15 cellular contexts compared by ENCODE assay signal in the genomic region with DNA sequence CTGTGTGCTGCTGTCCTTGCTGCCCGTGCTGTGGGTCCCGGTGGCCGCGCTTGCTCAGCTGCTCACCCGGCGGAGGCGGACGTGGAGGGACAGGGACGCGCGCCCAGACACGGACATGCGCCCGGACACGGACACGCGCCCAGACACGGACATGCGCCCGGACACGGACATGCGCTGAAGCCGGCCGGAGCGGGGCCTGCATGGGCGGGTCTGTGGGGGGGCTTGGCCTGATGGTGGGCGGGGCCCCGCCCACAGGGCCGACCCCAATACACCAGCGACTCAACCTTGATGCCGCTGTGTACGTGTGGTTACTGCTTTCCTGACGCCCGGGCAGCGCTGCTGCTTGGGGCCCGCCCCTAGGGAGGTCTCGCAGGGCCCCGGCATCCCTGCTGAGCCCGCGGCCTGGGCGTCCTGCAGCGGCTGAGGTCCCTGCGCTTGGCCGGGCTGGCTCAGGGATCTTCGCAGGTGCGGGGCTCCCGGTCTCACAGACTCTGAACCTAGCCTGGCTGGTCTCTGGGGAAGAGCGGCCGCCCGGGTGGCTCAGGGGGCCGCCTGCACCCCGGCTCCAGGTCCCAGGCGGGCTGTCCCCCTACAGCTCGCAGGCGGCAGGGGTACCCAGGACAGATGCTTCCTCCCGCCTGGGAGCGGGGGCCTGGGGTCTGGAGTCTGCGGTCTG. TPM values are rescaled to one million over a fixed set of nuclear protein-coding genes. Genes with fewer than 3 reads are reported as not detected.
DNase-seq lines count a peak whose midpoint lies in the region; FAIRE-seq and TF ChIP-seq lines count a peak whose summit lies in the region.
"Had no signal": no experiment of that assay in that cellular context is flagged by ENCODE, and none has a peak within 500 bp of the region (broad histone marks: within the 10 kb centered on the region; RNA-seq: fewer than 3 reads in every experiment).

No MANE protein-coding gene starts in this region.

- H3K4me3 ChIP-seq in BLaER1 treated with 17β-estradiol and CSF1 and Interleukin-3, amounts not matched to agents 10 nM and 100 nM, result peak overlapping the region in 1 of 10 experiments; percentile 5; a peak in 1 of 20 replicates
- H3K4me3 ChIP-seq in neuronal stem cell (ENCODE audit: low read length in 2 of 2), result no peak overlapping the region
- H3K4me3 ChIP-seq in small intestine (ENCODE audit: low read depth in 1 of 2, low read length in 2 of 2), result no peak overlapping the region
- H3K4me3 ChIP-seq: MG63 had no signal

- peaks cover 0 to 18% (median 10%) of the 10 kb centered on the region in 10 experiments; a peak in 11 of 20 replicates for H3K4me1 ChIP-seq in BLaER1 treated with 17β-estradiol and CSF1 and Interleukin-3, amounts not matched to agents 10 nM and 100 nM
- peaks cover 0 to 3% of the 10 kb centered on the region in 2 donors for H3K4me1 ChIP-seq in neuronal stem cell (ENCODE audit: control insufficient read depth in 2 of 2, insufficient read depth in 1 of 2, low read depth in 1 of 2, low read length in 2 of 2)
- no peaks in the 10 kb centered on the region for H3K4me1 ChIP-seq in small intestine (ENCODE audit: control insufficient read depth in 2 of 2, insufficient read depth in 1 of 2, low read depth in 1 of 2, low read length in 1 of 2)

- no peak overlapping the region for H4K91ac ChIP-seq in neuronal stem cell (ENCODE audit: low read depth, low read length, poor library complexity)

- H3K18ac ChIP-seq in neuronal stem cell (ENCODE audit: low read length), result no peak overlapping the region

- no peak overlapping the region for H2AK5ac ChIP-seq in neuronal stem cell (ENCODE audit: low read depth, low read length)

- no peaks in the 10 kb centered on the region for H3K36me3 ChIP-seq in BLaER1 treated with 17β-estradiol and CSF1 and Interleukin-3, amounts not matched to agents 10 nM and 100 nM
- H3K36me3 ChIP-seq in neuronal stem cell (replicated peaks in 1 of 2; ENCODE audit: control insufficient read depth in 2 of 2, insufficient read depth in 2 of 2, low read length in 2 of 2), result no peaks in the 10 kb centered on the region
- no peaks in the 10 kb centered on the region for H3K36me3 ChIP-seq in small intestine (ENCODE audit: control insufficient read depth in 2 of 2, insufficient read depth in 2 of 2, low read length in 2 of 2)
- H3K36me3 ChIP-seq: MG63 had no signal

- H2BK15ac ChIP-seq in neuronal stem cell (ENCODE audit: low read length), result no peak overlapping the region

- no CpG with 5 or more reads among the region's 58 CpGs for WGBS in neuronal stem cell (ENCODE audit: extremely low coverage in 2 of 2, insufficient read length in 2 of 2, insufficient replicate concordance in 1 of 2), 2 donors
- 22 to 51% (median 34%) methylated on average over 43 to 58 of the region's 58 CpGs for WGBS in small intestine, 3 donors

- no peak overlapping the region for H3K14ac ChIP-seq in neuronal stem cell (ENCODE audit: low read length)

- H2BK12ac ChIP-seq in neuronal stem cell (ENCODE audit: low read length), result no peak overlapping the region

- H3K27ac ChIP-seq in BLaER1 treated with 17β-estradiol and CSF1 and Interleukin-3, amounts not matched to agents 10 nM and 100 nM, result no peak overlapping the region
- H3K27ac ChIP-seq in neuronal stem cell (replicated peaks; ENCODE audit: low read length) (no peak overlapping the region), small intestine (ENCODE audit: low read depth in 1 of 2, low read length in 1 of 2) (no peak overlapping the region)

- DNase-seq in NCI-H69 (lab: John Stamatoyannopoulos, UW), result peak; percentile 64
- no peak for DNase-seq in neuronal stem cell (ENCODE audit: low spot score)
- DNase-seq in activated CD4-positive, alpha-beta T cell treated with anti-CD3 and anti-CD28 coated beads, Interleukin-2, amount 50 U/mL, for 48 hours, result no peak
- no peak for DNase-seq in small intestine
- DNase-seq in SHP77 treated with DMSO at 0.1 percent for 48 hours (lab: John Stamatoyannopoulos, UW), result no peak
- DNase-seq: AML-193, DMS 273 treated with DMSO at 0.1 percent for 48 hours, NCI-H1436, NCI-H2081 treated with DMSO at 0.1 percent for 48 hours, T-helper 1 cell had no signal

- H3K79me1 ChIP-seq in neuronal stem cell (ENCODE audit: low read depth, low read length), result peaks cover 2% of the 10 kb centered on the region

- H2AFZ ChIP-seq in neuronal stem cell (ENCODE audit: low read length), result no peak overlapping the region

- H3K23ac ChIP-seq in neuronal stem cell (ENCODE audit: low read depth, low read length, poor library complexity), result peak overlapping the region; percentile 85

- no peak overlapping the region for H3K9ac ChIP-seq in BLaER1 treated with 17β-estradiol and CSF1 and Interleukin-3, amounts not matched to agents 10 nM and 100 nM
- H3K9ac ChIP-seq in neuronal stem cell (ENCODE audit: low read depth, low read length, poor library complexity), result no peak overlapping the region

- no peak for TF ChIP-seq EP300 in Ishikawa (IDR thresholded peaks at IDR 0.05; ENCODE audit: borderline replicate concordance)

- no peak for FAIRE-seq in small intestine (lab: Jason Lieb, UNC)
- FAIRE-seq: H54, HepG2 had no signal

- peaks cover 33 to 53% (median 46%) of the 10 kb centered on the region in 11 experiments for H3K27me3 ChIP-seq in BLaER1 treated with 17β-estradiol and CSF1 and Interleukin-3, amounts not matched to agents 10 nM and 100 nM
- H3K27me3 ChIP-seq in neuronal stem cell (ENCODE audit: control insufficient read depth in 3 of 3, insufficient read depth in 3 of 3, low read depth in 1 of 3, low read length in 3 of 3) (peaks cover 0 to 28% (median 0%) of the 10 kb centered on the region in 3 experiments), small intestine (ENCODE audit: control insufficient read depth in 2 of 2, insufficient read depth in 2 of 2, low read length in 2 of 2) (peaks cover 0 to 3% of the 10 kb centered on the region in 2 donors)

- H2BK120ac ChIP-seq in neuronal stem cell (ENCODE audit: low read depth, low read length), result no peak overlapping the region

- H3K4me2 ChIP-seq in BLaER1 treated with 17β-estradiol and CSF1 and Interleukin-3, amounts not matched to agents 10 nM and 100 nM, result peak overlapping the region in 7 of 11 experiments; percentile 7 to 48 (median 20); a peak in 9 of 22 replicates
- H3K4me2 ChIP-seq in neuronal stem cell (ENCODE audit: insufficient read depth, low read length, poor library complexity, severe bottlenecking), result peak overlapping the region; percentile 11

- no peaks in the 10 kb centered on the region for H3K9me3 ChIP-seq in BLaER1 treated with 17β-estradiol and CSF1 and Interleukin-3, amounts not matched to agents 10 nM and 100 nM (replicated peaks in 1 of 11)
- H3K9me3 ChIP-seq in neuronal stem cell (replicated peaks in 1 of 2; ENCODE audit: control insufficient read depth in 2 of 2, insufficient read depth in 1 of 2, low read depth in 1 of 2, low read length in 2 of 2) (no peaks in the 10 kb centered on the region), small intestine (ENCODE audit: control insufficient read depth, low read depth) (no peaks in the 10 kb centered on the region)

- peaks cover 0 to 85% (median 63%) of the 10 kb centered on the region in 11 experiments; a peak in 17 of 22 replicates for H4K20me1 ChIP-seq in BLaER1 treated with 17β-estradiol and CSF1 and Interleukin-3, amounts not matched to agents 10 nM and 100 nM

- no peak overlapping the region for H2BK5ac ChIP-seq in neuronal stem cell (ENCODE audit: low read length)

- H3K4ac ChIP-seq in neuronal stem cell (ENCODE audit: low read length), result no peak overlapping the region

- TF ChIP-seq RAD21 in Ishikawa (IDR thresholded peaks at IDR 0.05; ENCODE audit: low read depth), result no peak

- no peak overlapping the region for H4K8ac ChIP-seq in neuronal stem cell (ENCODE audit: low read depth, low read length)

TF ChIP-seq in Ishikawa, 13 proteins besides CTCF, POLR2A, EP300 and RAD21:
- TF ChIP-seq FOXM1 (IDR thresholded peaks at IDR 0.05; ENCODE audit: borderline replicate concordance, low read depth), result no peak
- no peak for TF ChIP-seq TAF1 (IDR thresholded peaks at IDR 0.05; ENCODE audit: low read depth)
- TF ChIP-seq ZBTB7A (IDR thresholded peaks at IDR 0.05; ENCODE audit: low read depth), result 0 out of 2 replicates have a peak, but pooled peaks have one; percentile 16
TF ChIP-seq in Ishikawa: peak in this region for 1.

RNA-seq across cellular contexts. Expression of a gene that starts 20.9 kb away (rescaled TPM):
- not detected for polyA plus RNA-seq in neuronal stem cell (2013, experiment 1 of 2)
- polyA plus RNA-seq in neuronal stem cell (2013, experiment 2 of 2), result not detected
- polyA plus RNA-seq in small intestine, result under 1 TPM in 1 of 3 donors, not detected in 2; 0.04 TPM
- polyA plus RNA-seq: HepG2 had no signal

RNA-seq across cellular contexts. Expression of a gene that starts 44.6 kb away (rescaled TPM):
- polyA plus RNA-seq in neuronal stem cell (2013, experiment 1 of 2), result not detected
- not detected for polyA plus RNA-seq in neuronal stem cell (2013, experiment 2 of 2)
- polyA plus RNA-seq in small intestine, result 100 to 1,000 TPM in 2 of 3 donors, 10 to 100 TPM in 1; 56.3 to 199 (median 192) TPM
- polyA plus RNA-seq: HepG2 had no signal

RNA-seq across cellular contexts. Expression of a gene that starts 48.8 kb away (rescaled TPM):
- polyA plus RNA-seq in neuronal stem cell (2013, experiment 1 of 2), result 2.5 TPM
- 2.5 TPM for polyA plus RNA-seq in neuronal stem cell (2013, experiment 2 of 2)
- 1 to 10 TPM in 1 of 3 donors, under 1 TPM in 1, not detected in 1; 0.54 to 1.4 TPM for polyA plus RNA-seq in small intestine
